In genomic region chr4:74121643-74122579, GRCh38 we compare ENCODE assay signal across 19 cellular contexts. TPM values are rescaled to one million over a fixed set of nuclear protein-coding genes. Genes with fewer than 3 reads are reported as not detected.
"Had no signal": no experiment of that assay in that cellular context is flagged by ENCODE, and none has a peak within 500 bp of the region (broad histone marks: within the 10 kb centered on the region; RNA-seq: fewer than 3 reads in every experiment).

No MANE protein-coding gene starts in this region.

- H3K36me3 ChIP-seq: esophagus muscularis mucosa, gastroesophageal sphincter, neutrophil, right atrium auricular region, tibial artery, upper lobe of left lung, uterus had no signal

- H3K27me3 ChIP-seq: esophagus muscularis mucosa, gastroesophageal sphincter, neutrophil, right atrium auricular region, tibial artery, upper lobe of left lung, uterus had no signal

- H3K4me3 ChIP-seq: esophagus muscularis mucosa, gastroesophageal sphincter, right atrium auricular region, smooth muscle cell, tibial artery, upper lobe of left lung, uterus had no signal

- H3K27ac ChIP-seq: epithelial cell of prostate, esophagus muscularis mucosa, gastroesophageal sphincter, neutrophil, right atrium auricular region, tibial artery, upper lobe of left lung, uterus had no signal

- ATAC-seq: effector memory CD8-positive, alpha-beta T cell; gastroesophageal sphincter; left colon; left ventricle myocardium superior; naive thymus-derived CD4-positive, alpha-beta T cell; stimulated activated effector memory CD8-positive, alpha-beta T cell treated with anti-CD3 and anti-CD28 coated beads, Interleukin-12 subunit alpha, Interleukin-12 subunit beta, amount 100 ng/mL, for 72 hours; stimulated activated naive CD8-positive, alpha-beta T cell treated with anti-CD3 and anti-CD28 coated beads, Interleukin-15, Interleukin-2, amounts not matched to agents 100 U/mL and 50 U/mL, for 24 hours had no signal

- H3K9me3 ChIP-seq: esophagus muscularis mucosa, gastroesophageal sphincter, neutrophil, right atrium auricular region, tibial artery, upper lobe of left lung, uterus had no signal

- H3K4me2 ChIP-seq: smooth muscle cell had no signal

- H3K4me1 ChIP-seq: uterus had no signal

- DNase-seq: effector memory CD8-positive, alpha-beta T cell; left colon; left ventricle myocardium superior; naive thymus-derived CD4-positive, alpha-beta T cell; posterior cingulate gyrus; stimulated activated CD4-positive, alpha-beta T cell treated with anti-CD3 and anti-CD28 coated beads, Interleukin-2, amount 100 ng/mL, for 48 hours; stimulated activated CD8-positive, alpha-beta memory T cell treated with anti-CD3 and anti-CD28 coated beads, Interleukin-4, amount 100 ng/mL, for 48 hours; stimulated activated naive CD8-positive, alpha-beta T cell treated with anti-CD3 and anti-CD28 coated beads, Interleukin-15, Interleukin-2, amounts not matched to agents 100 U/mL and 50 U/mL, for 24 hours; tibial artery; upper lobe of left lung; uterus had no signal

RNA-seq across cellular contexts. Expression of gene CXCL2, which starts 22.9 kb away (rescaled TPM):
- polyA plus RNA-seq: naive thymus-derived CD4-positive, alpha-beta T cell; neural cell had no signal
